9 cellular contexts compared by ENCODE assay signal in genomic region chr15:78422571-78423340, GRCh38. TPM values are rescaled to one million over a fixed set of nuclear protein-coding genes. Genes with fewer than 3 reads are reported as not detected.
A peak's percentile ranks its signal among the peaks of the same experiment; 100 is the strongest.
DNase-seq lines count a peak whose midpoint lies in the region; ATAC-seq and TF ChIP-seq lines count a peak whose summit lies in the region.
"Had no signal": no experiment of that assay in that cellular context is flagged by ENCODE, and none has a peak within 500 bp of the region (broad histone marks: within the 10 kb centered on the region; RNA-seq: fewer than 3 reads in every experiment).

No MANE protein-coding gene starts in this region.

- H3K27ac Mint-ChIP-seq in memory B cell: no peak overlapping the region
- H3K27ac Mint-ChIP-seq: stimulated activated naive CD8-positive, alpha-beta T cell treated with anti-CD3 and anti-CD28 coated beads, Interleukin-15, Interleukin-2, amounts not matched to agents 100 ng/mL and 50 ng/mL, for 24 hours had no signal

- CTCF ChIA-PET in BJ (lab: Yijun Ruan, JAX): interaction anchor here (0.5 to 22.8 kb wide), 19 partner anchors 9 to 390 kb away, joined by 3 to 578 read pairs (median 4); partner anchors contain the start of genes IREB2 and SKIC8

- peak; percentile 73 for ATAC-seq in memory B cell (ENCODE audit: low read depth)
- no peak for ATAC-seq in GM21717 (IDR thresholded peaks at IDR 0.05; ENCODE audit: unreplicated experiment)

- POLR2A ChIA-PET in BJ (lab: Charles Lee): interaction anchor here (0.8 kb wide), 1 partner anchor 15 kb away, joined by 5 read pairs; no protein-coding TSS in a partner anchor

- H3K27me3 ChIP-seq in BJ (ENCODE audit: control insufficient read depth, insufficient read depth, low read length) (peaks cover 6% of the 10 kb centered on the region), dorsolateral prefrontal cortex (peaks cover 0 to 18% (median 0%) of the 10 kb centered on the region in 45 donors)

- H3K27me3 Mint-ChIP-seq in memory B cell: peaks cover 19% of the 10 kb centered on the region

- TF ChIP-seq CTCF in BJ (IDR thresholded peaks at IDR 0.05; ENCODE audit: insufficient read depth, low read depth, low read length) (peak; percentile 96), HFF-Myc (IDR thresholded peaks at IDR 0.05; ENCODE audit: low read depth, low read length, missing control alignments) (peak; percentile 98), dorsolateral prefrontal cortex (IDR thresholded peaks at IDR 0.05 in 54 of 56, conservative IDR thresholded peaks at IDR 0.05 in 2 of 56; ENCODE audit: low read depth in 1 of 56, partially characterized antibody in 56 of 56) (peak; percentile 76 to 97 (median 92))

- peaks cover 2% of the 10 kb centered on the region for H3K36me3 Mint-ChIP-seq in memory B cell

- H3K27ac ChIP-seq in dorsolateral prefrontal cortex: no peak overlapping the region

- H3K36me3 ChIP-seq in BJ (ENCODE audit: control insufficient read depth, insufficient read depth, low read length): no peaks in the 10 kb centered on the region

- peaks cover 2% of the 10 kb centered on the region for H3K9me3 Mint-ChIP-seq in memory B cell
- H3K9me3 Mint-ChIP-seq: stimulated activated naive CD8-positive, alpha-beta T cell treated with anti-CD3 and anti-CD28 coated beads, Interleukin-15, Interleukin-2, amounts not matched to agents 100 ng/mL and 50 ng/mL, for 24 hours had no signal

- intact Hi-C loops in dorsolateral prefrontal cortex (cut with DNase I): loop anchor here (1.0 to 5.0 kb wide), 3 partner anchors 114 to 310 kb away; no protein-coding TSS in a partner anchor

- peaks cover 3% of the 10 kb centered on the region for H3K4me1 Mint-ChIP-seq in memory B cell

- DNase-seq in BJ (ENCODE audit: low read depth) (no peak), HFF-Myc (ENCODE audit: extremely low read depth, low read depth) (no peak), NCI-H82 (lab: John Stamatoyannopoulos, UW) (peak; percentile 80), dorsolateral prefrontal cortex (peak; percentile 51 to 77 (median 65)), memory B cell (ENCODE audit: low spot score in 2 of 2) (peak; percentile 52 to 58)
- peak; percentile 65 to 68 for DNase-seq in activated CD4-positive, alpha-beta T cell treated with anti-CD3 and anti-CD28 coated beads, Interleukin-2, amount 50 U/mL, for 48 hours
- peak; percentile 24 to 35 for DNase-seq in stimulated activated CD8-positive, alpha-beta memory T cell treated with anti-CD3 and anti-CD28 coated beads, Interleukin-2, amount 100 ng/mL, for 1 hour (ENCODE audit: low read depth in 2 of 2)

- H3K4me3 ChIP-seq in BJ (ENCODE audit: low read depth, low read length) (no peak overlapping the region), HFF-Myc (replicated peaks; ENCODE audit: low read depth, low read length) (no peak overlapping the region), dorsolateral prefrontal cortex (no peak overlapping the region)

- H3K4me3 Mint-ChIP-seq in memory B cell: no peak overlapping the region
- H3K4me3 Mint-ChIP-seq: stimulated activated naive CD8-positive, alpha-beta T cell treated with anti-CD3 and anti-CD28 coated beads, Interleukin-15, Interleukin-2, amounts not matched to agents 100 ng/mL and 50 ng/mL, for 24 hours had no signal

RNA-seq across cellular contexts. Expression of gene IREB2, which starts 15.3 kb away (rescaled TPM):
- polyA plus RNA-seq in BJ (2011; rRNA removed): 11.1 and 21.7 TPM in 2 replicates
- 18.9 and 19.4 TPM in 2 replicates for polyA minus RNA-seq in BJ (2011; rRNA and poly(A)+ RNA removed)
- total RNA-seq in dorsolateral prefrontal cortex: 10 to 100 TPM; 33.8 to 90.3 (median 60.4) TPM

Comparison
In these comparisons a context has a peak if more than half of its experiments do, and no peak if none do; other contexts are left out.
1. DNase-seq: peak in NCI-H82 (single experiment), activated CD4-positive, alpha-beta T cell treated with anti-CD3 and anti-CD28 coated beads, Interleukin-2, amount 50 U/mL, for 48 hours (2 of 2), dorsolateral prefrontal cortex (10 of 10), memory B cell (2 of 2) and stimulated activated CD8-positive, alpha-beta memory T cell treated with anti-CD3 and anti-CD28 coated beads, Interleukin-2, amount 100 ng/mL, for 1 hour (2 of 2); none in BJ (single experiment) and HFF-Myc (single experiment).
2. Peak in every context shown above with its lines, with median percentiles within 50 percentile points of each other: CTCF ChIP-seq.